In genomic region chr4:145539677-145540076, GRCh38 we compare ENCODE assay signal across 15 cellular contexts. TPM values are rescaled to one million over a fixed set of nuclear protein-coding genes. Genes with fewer than 3 reads are reported as not detected.
A peak's percentile ranks its signal among the peaks of the same experiment; 100 is the strongest.
DNase-seq lines count a peak whose midpoint lies in the region; ATAC-seq and TF ChIP-seq lines count a peak whose summit lies in the region.
"Had no signal": no experiment of that assay in that cellular context is flagged by ENCODE, and none has a peak within 500 bp of the region (broad histone marks: within the 10 kb centered on the region; RNA-seq: fewer than 3 reads in every experiment).

No MANE protein-coding gene starts in this region.

- no peaks in the 10 kb centered on the region for H3K36me3 Mint-ChIP-seq in WTC11

- no peak overlapping the region for H2AFZ ChIP-seq in mesenchymal stem cell (ENCODE audit: low read depth, low read length)

- H3K27me3 ChIP-seq in left ventricle myocardium inferior (ENCODE audit: low read depth) = no peaks in the 10 kb centered on the region
- H3K27me3 ChIP-seq in mesenchymal stem cell (ENCODE audit: control insufficient read depth in 1 of 2, insufficient read depth in 1 of 2, low read length in 2 of 2) = no peaks in the 10 kb centered on the region
- no peaks in the 10 kb centered on the region for H3K27me3 ChIP-seq in upper lobe of right lung

- WGBS in mesenchymal stem cell = 89% methylated on average over 4 of the region's 4 CpGs

- H3K9me3 ChIP-seq in left ventricle myocardium inferior (replicated peaks) (no peaks in the 10 kb centered on the region), mesenchymal stem cell (ENCODE audit: control insufficient read depth, low read length) (no peaks in the 10 kb centered on the region), upper lobe of right lung (no peaks in the 10 kb centered on the region)

- peak overlapping the region; percentile 48; the same call in 1 of the 2 replicates for H3K27ac Mint-ChIP-seq in WTC11
- H3K27ac Mint-ChIP-seq: HFFc6 had no signal

- H2BK5ac ChIP-seq in mesenchymal stem cell (ENCODE audit: low read depth, low read length, poor library complexity, severe bottlenecking) = no peak overlapping the region

- H3K36me3 ChIP-seq in left ventricle myocardium inferior (peaks cover 13% of the 10 kb centered on the region), mesenchymal stem cell (ENCODE audit: control insufficient read depth in 1 of 2, insufficient read depth in 2 of 2, low read depth in 1 of 2, low read length in 2 of 2) (peaks cover 3 to 24% of the 10 kb centered on the region in 2 experiments), upper lobe of right lung (no peaks in the 10 kb centered on the region)

- H3K4ac ChIP-seq in mesenchymal stem cell (ENCODE audit: low read depth in 1 of 2, low read length in 2 of 2) = no peak overlapping the region

- peak overlapping the region; percentile 17 for H2AK5ac ChIP-seq in mesenchymal stem cell (ENCODE audit: low read length, severe bottlenecking)

- H2BK120ac ChIP-seq in mesenchymal stem cell (ENCODE audit: low read depth, low read length) = no peak overlapping the region

- CTCF ChIA-PET in WTC11 (lab: Charles Lee) = interaction anchor here (1.2 to 2.1 kb wide), 2 partner anchors 17 to 306 kb away, joined by 3 to 6 read pairs; no protein-coding TSS in a partner anchor

- POLR2A ChIA-PET in WTC11 (lab: Charles Lee) = no interaction called here

- no peak overlapping the region for H3K4me3 ChIP-seq in left ventricle myocardium inferior
- no peak overlapping the region for H3K4me3 ChIP-seq in mesenchymal stem cell (ENCODE audit: insufficient read depth in 1 of 2, low read depth in 1 of 2, low read length in 2 of 2)
- no peak overlapping the region for H3K4me3 ChIP-seq in upper lobe of right lung

- TF ChIP-seq CTCF in left ventricle myocardium inferior (IDR thresholded peaks at IDR 0.05; ENCODE audit: borderline replicate concordance) (no peak), WTC11 (IDR thresholded peaks at IDR 0.05) (no peak), upper lobe of right lung (IDR thresholded peaks at IDR 0.05) (no peak)

- H3K4me3 Mint-ChIP-seq in WTC11 = no peak overlapping the region
- H3K4me3 Mint-ChIP-seq: HFFc6 had no signal

- DNase-seq in left ventricle myocardium inferior (no peak), Right ventricle myocardium inferior (ENCODE audit: missing footprints) (no peak), WTC11 (ENCODE audit: low spot score) (no peak), mesenchymal stem cell (no peak), upper lobe of right lung (no peak), Kasumi-1 (lab: John Stamatoyannopoulos, UW) (no peak), DMS 273 (lab: John Stamatoyannopoulos, UW; ENCODE audit: unreplicated experiment) (no peak), A172 (ENCODE audit: low spot score) (no peak)
- DNase-seq: 8988T, DMS79, GDM1, HFFc6, NCI-H2029 had no signal

- H3K27me3 Mint-ChIP-seq in WTC11 (ENCODE audit: low read depth) = no peaks in the 10 kb centered on the region

- H2BK15ac ChIP-seq in mesenchymal stem cell (ENCODE audit: low read depth, poor library complexity, severe bottlenecking) = no peak overlapping the region

- H3K9ac ChIP-seq in mesenchymal stem cell (ENCODE audit: low read length) = no peak overlapping the region

- H3K18ac ChIP-seq in mesenchymal stem cell (ENCODE audit: low read depth in 1 of 2, low read length in 2 of 2) = no peak overlapping the region

- intact Hi-C loops in left ventricle myocardium inferior (cut with micrococcal nuclease) = loop anchor here (10.0 kb wide), 1 partner anchor 55 kb away; the partner anchor contains the start of gene SMAD1
- intact Hi-C loops in Right ventricle myocardium inferior (cut with DNase I) = no loop called here
- intact Hi-C loops in upper lobe of right lung (cut with DNase I) = no loop called here

- no peak overlapping the region for H3K4me2 ChIP-seq in mesenchymal stem cell (ENCODE audit: low read length, poor library complexity, severe bottlenecking)

- no peak overlapping the region for H3K14ac ChIP-seq in mesenchymal stem cell (ENCODE audit: low read length in 2 of 2)

- H3K4me1 ChIP-seq in left ventricle myocardium inferior (peaks cover 43% of the 10 kb centered on the region), mesenchymal stem cell (ENCODE audit: control insufficient read depth, insufficient read depth, low read depth, low read length) (peaks cover 4% of the 10 kb centered on the region), upper lobe of right lung (peaks cover 6% of the 10 kb centered on the region)

- H3K23ac ChIP-seq in mesenchymal stem cell (ENCODE audit: low read length in 2 of 2) = no peak overlapping the region

- peak overlapping the region; percentile 7 for H4K8ac ChIP-seq in mesenchymal stem cell (ENCODE audit: low read length)

- H3K27ac ChIP-seq in left ventricle myocardium inferior (replicated peaks) = peak overlapping the region; percentile 57
- no peak overlapping the region for H3K27ac ChIP-seq in mesenchymal stem cell (ENCODE audit: low read length, poor library complexity, severe bottlenecking)
- no peak overlapping the region for H3K27ac ChIP-seq in upper lobe of right lung
- H3K27ac ChIP-seq: C4-2B had no signal

- H3K79me1 ChIP-seq in mesenchymal stem cell (replicated peaks; ENCODE audit: low read length, poor library complexity, severe bottlenecking) = peaks cover 19% of the 10 kb centered on the region

- peaks cover 36% of the 10 kb centered on the region for H3K4me1 Mint-ChIP-seq in WTC11

- no peak overlapping the region for H2BK12ac ChIP-seq in mesenchymal stem cell (ENCODE audit: low read length in 2 of 2)

- no peaks in the 10 kb centered on the region for H3K9me3 Mint-ChIP-seq in WTC11
- H3K9me3 Mint-ChIP-seq: HFFc6 had no signal

- ATAC-seq in Right ventricle myocardium inferior (no peak), WTC11 (no peak), upper lobe of right lung (peak; percentile 40)
- ATAC-seq: SK-N-SH treated with all-trans-retinoic acid at 6 μM for 48 hours had no signal

- no peak overlapping the region for H4K91ac ChIP-seq in mesenchymal stem cell (ENCODE audit: low read length)

TF ChIP-seq in WTC11, 78 proteins besides CTCF, POLR2A, EP300 and RAD21:
- TF ChIP-seq ZNF121 (CRISPR knock-in tag; IDR thresholded peaks at IDR 0.05) (no peak), ZNF219 (CRISPR knock-in tag; IDR thresholded peaks at IDR 0.05; ENCODE audit: borderline replicate concordance) (no peak), ATF2 (CRISPR knock-in tag; IDR thresholded peaks at IDR 0.05; ENCODE audit: borderline replicate concordance, low read depth) (no peak), ESRRA (CRISPR knock-in tag; IDR thresholded peaks at IDR 0.05; ENCODE audit: borderline replicate concordance) (no peak), TEAD1 (CRISPR knock-in tag; IDR thresholded peaks at IDR 0.05) (no peak)

RNA-seq across cellular contexts. Expression of gene SMAD1, which starts 58.0 kb away (rescaled TPM):
- total RNA-seq in left ventricle myocardium inferior (10.1 TPM), Right ventricle myocardium inferior (12.0 TPM), WTC11 (2021) (14.1 to 15.4 TPM (median 15.1 TPM) in 3 replicates), upper lobe of right lung (23.9 TPM)
- polyA plus RNA-seq in mesenchymal stem cell (2013, experiment 1 of 2) = 16.8 TPM
- polyA plus RNA-seq in mesenchymal stem cell (2013, experiment 2 of 2) = 16.7 TPM
- 13.4 and 23.5 TPM in 2 replicates for total RNA-seq in A172 (2014; rRNA removed; shearing (Covaris generic))
